29 cellular contexts compared by ENCODE assay signal in the genomic region with DNA sequence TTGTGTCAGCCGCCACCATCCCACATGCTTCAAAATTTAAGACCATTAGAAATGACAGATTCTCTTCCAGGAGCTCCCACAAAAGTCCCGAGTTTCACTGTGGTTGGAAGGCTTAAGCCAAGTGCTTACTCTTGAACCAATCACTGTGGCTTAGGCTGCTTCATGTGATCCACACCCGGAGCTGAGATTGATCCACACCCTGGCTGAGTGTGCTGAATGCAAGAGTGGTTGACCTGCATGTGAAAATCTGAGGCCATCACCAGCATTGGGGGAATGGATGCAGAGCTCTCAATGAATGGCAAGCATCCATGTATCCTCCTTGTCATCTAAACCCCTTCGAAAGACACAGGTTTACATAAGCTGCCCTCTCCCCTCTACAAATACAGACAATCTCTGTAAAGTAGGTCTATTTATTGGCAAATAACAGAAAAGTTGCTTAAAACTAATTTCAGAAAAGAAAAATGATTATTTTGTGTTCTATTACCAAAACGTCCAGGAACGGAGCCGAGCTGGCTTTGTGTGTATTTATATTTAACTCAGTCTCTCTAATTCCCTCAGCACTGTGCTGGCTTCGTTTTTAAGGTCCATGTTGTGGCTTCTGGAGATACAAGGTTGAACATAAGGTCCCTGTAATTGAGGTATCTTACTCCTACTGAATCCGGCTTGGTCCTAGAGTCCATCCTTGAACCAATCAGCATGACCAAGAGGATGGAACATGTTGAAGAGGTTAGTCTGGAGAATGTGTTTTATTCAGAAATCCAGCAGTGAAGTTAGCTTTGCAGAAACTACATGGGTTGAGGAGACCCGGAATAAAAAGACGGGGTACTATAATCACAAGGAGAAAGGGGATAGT.
DNase-seq lines count a peak whose midpoint lies in the region; ATAC-seq, FAIRE-seq and TF ChIP-seq lines count a peak whose summit lies in the region.
"Had no signal": no experiment of that assay in that cellular context is flagged by ENCODE, and none has a peak within 500 bp of the region (broad histone marks: within the 10 kb centered on the region; RNA-seq: fewer than 3 reads in every experiment).

No MANE protein-coding gene starts in this region.

- H3K9me3 ChIP-seq in RWPE2 (ENCODE audit: severe bottlenecking) (peaks cover 14% of the 10 kb centered on the region), astrocyte (ENCODE audit: insufficient read depth, low read depth, low read length) (no peaks in the 10 kb centered on the region)
- H3K9me3 ChIP-seq: Peyer's patch had no signal

- H3K4me1 Mint-ChIP-seq in astrocyte (ENCODE audit: low read depth, unreplicated experiment) = peaks cover 18% of the 10 kb centered on the region
- H3K4me1 Mint-ChIP-seq: B cell, T-cell had no signal

- TF ChIP-seq CTCF in RWPE2 (IDR thresholded peaks at IDR 0.05; ENCODE audit: poor library complexity, severe bottlenecking) (no peak), astrocyte (IDR thresholded peaks at IDR 0.05; ENCODE audit: insufficient read depth, low read depth, low read length) (no peak)

- H3K36me3 Mint-ChIP-seq in astrocyte (ENCODE audit: low read depth, unreplicated experiment) = no peaks in the 10 kb centered on the region
- H3K36me3 Mint-ChIP-seq: CD8-positive, alpha-beta T cell; T-cell had no signal

- H3K36me3 ChIP-seq in RWPE2 (ENCODE audit: low read depth) (no peaks in the 10 kb centered on the region), astrocyte (ENCODE audit: insufficient read depth, low read length) (no peaks in the 10 kb centered on the region)
- H3K36me3 ChIP-seq: Peyer's patch had no signal

- H3K4me3 ChIP-seq in RWPE2 (ENCODE audit: severe bottlenecking) (no peak overlapping the region), astrocyte (ENCODE audit: insufficient read depth, low read depth, low read length) (no peak overlapping the region)
- H3K4me3 ChIP-seq: Peyer's patch had no signal

- DNase-seq in Ammon's horn (ENCODE audit: low spot score) (peak; percentile 11), HCEC 1CT (peak; percentile 35), RWPE2 (ENCODE audit: low spot score) (no peak), astrocyte (ENCODE audit: low read depth) (no peak), NK-92 (lab: John Stamatoyannopoulos, UW; ENCODE audit: unreplicated experiment) (no peak), AML-193 (lab: John Stamatoyannopoulos, UW) (no peak)
- no peak for DNase-seq in activated CD4-positive, CD25-positive, alpha-beta regulatory T cell treated with anti-CD3 and anti-CD28 coated beads, Interleukin-2, amount 50 U/mL, for 72 hours
- DNase-seq: CD8-positive, alpha-beta T cell; DMS 273 treated with DMSO at 0.1 percent for 48 hours; DMS79; GF-D8; KG1; MM.1S; NCI-H1048; NCI-H1417; NCI-H1694; NCI-H2029 treated with DMSO at 0.1 percent for 48 hours; NCI-H446 treated with DMSO at 0.1 percent for 48 hours; NCI-H526; Peyer's patch; T-cell had no signal

- peak overlapping the region; percentile 56 for H3K4me2 ChIP-seq in astrocyte (ENCODE audit: low read length)

- no peaks in the 10 kb centered on the region for H3K79me2 ChIP-seq in astrocyte (ENCODE audit: insufficient read depth, low read length)

- H3K27ac Mint-ChIP-seq in astrocyte (ENCODE audit: unreplicated experiment) = peak overlapping the region; percentile 48
- H3K27ac Mint-ChIP-seq: B cell; CD8-positive, alpha-beta T cell; T-cell had no signal

- H2AFZ ChIP-seq in astrocyte (ENCODE audit: low read depth, low read length) = no peak overlapping the region

- ATAC-seq in RWPE2 (ENCODE audit: low read depth) (no peak), GM21528 (IDR thresholded peaks at IDR 0.05; ENCODE audit: low FRiP score, unreplicated experiment) (no peak)
- ATAC-seq: CD8-positive, alpha-beta T cell; HCT116; T-cell had no signal

- H3K4me3 Mint-ChIP-seq in astrocyte (ENCODE audit: unreplicated experiment) = no peak overlapping the region
- H3K4me3 Mint-ChIP-seq: B cell; CD8-positive, alpha-beta T cell; T-cell had no signal

- FAIRE-seq in astrocyte (lab: Jason Lieb, UNC) = no peak
- FAIRE-seq: A204.1, GM12891, H1, HTR-8/SVneo had no signal

- H4K20me1 ChIP-seq in astrocyte (ENCODE audit: insufficient read depth, low read length) = no peaks in the 10 kb centered on the region

- H3K27ac ChIP-seq in RWPE2 (ENCODE audit: poor library complexity, severe bottlenecking) = peak overlapping the region; percentile 21
- H3K27ac ChIP-seq in astrocyte (ENCODE audit: low read depth, low read length) = no peak overlapping the region
- H3K27ac ChIP-seq: C4-2B, Peyer's patch had no signal

- H3K9me3 Mint-ChIP-seq in astrocyte (ENCODE audit: unreplicated experiment) = peaks cover 2% of the 10 kb centered on the region

- no peak overlapping the region for H3K9ac ChIP-seq in astrocyte (ENCODE audit: low read length)

- H3K4me1 ChIP-seq in RWPE2 (ENCODE audit: insufficient read depth, poor library complexity, severe bottlenecking) = no peaks in the 10 kb centered on the region
- H3K4me1 ChIP-seq in astrocyte (ENCODE audit: insufficient read depth, low read length) = no peaks in the 10 kb centered on the region
- H3K4me1 ChIP-seq: Peyer's patch had no signal

- no peaks in the 10 kb centered on the region for H3K27me3 ChIP-seq in RWPE2 (ENCODE audit: insufficient read depth, poor library complexity, severe bottlenecking)
- H3K27me3 ChIP-seq in astrocyte (ENCODE audit: insufficient read depth, low read length) = no peaks in the 10 kb centered on the region
- H3K27me3 ChIP-seq: Peyer's patch had no signal

- H3K27me3 Mint-ChIP-seq in astrocyte (ENCODE audit: low read depth, unreplicated experiment) = no peaks in the 10 kb centered on the region
- H3K27me3 Mint-ChIP-seq: B cell, T-cell had no signal

Comparison
In these comparisons a context has a peak if more than half of its experiments do, and no peak if none do; other contexts are left out.
1. DNase-seq: peak in Ammon's horn (single experiment) and HCEC 1CT (single experiment); none in RWPE2 (single experiment), astrocyte (single experiment), NK-92 (single experiment), AML-193 (0 of 2) and activated CD4-positive, CD25-positive, alpha-beta regulatory T cell treated with anti-CD3 and anti-CD28 coated beads, Interleukin-2, amount 50 U/mL, for 72 hours (single experiment).